In genomic region chr14:92409069-92409468, GRCh38 we compare ENCODE assay signal across 21 cellular contexts.
A peak's percentile ranks its signal among the peaks of the same experiment; 100 is the strongest.
DNase-seq lines count a peak whose midpoint lies in the region; ATAC-seq and TF ChIP-seq lines count a peak whose summit lies in the region.
"Had no signal": no experiment of that assay in that cellular context is flagged by ENCODE, and none has a peak within 500 bp of the region (broad histone marks: within the 10 kb centered on the region; RNA-seq: fewer than 3 reads in every experiment).

No MANE protein-coding gene starts in this region.

- no peaks in the 10 kb centered on the region for H3K36me3 Mint-ChIP-seq in MCF 10A (ENCODE audit: insufficient read depth, unreplicated experiment)
- H3K36me3 Mint-ChIP-seq: CD4-positive, CD25-positive, alpha-beta regulatory T cell; natural killer cell had no signal

- in situ Hi-C loops in mammary epithelial cell (cut with MboI; ENCODE audit: low sequenced_read_pairs in 2 of 2): no loop called here

- H3K4me3 Mint-ChIP-seq in MCF 10A (ENCODE audit: unreplicated experiment): no peak overlapping the region
- H3K4me3 Mint-ChIP-seq: CD4-positive, CD25-positive, alpha-beta regulatory T cell; natural killer cell had no signal

- H3K27me3 ChIP-seq in mammary epithelial cell (ENCODE audit: insufficient read depth, low read length): no peaks in the 10 kb centered on the region
- H3K27me3 ChIP-seq in WERI-Rb-1 (ENCODE audit: insufficient read depth, low read depth, severe bottlenecking): no peaks in the 10 kb centered on the region
- H3K27me3 ChIP-seq: esophagus muscularis mucosa had no signal

- dilution Hi-C loops in mammary epithelial cell (cut with HindIII; ENCODE audit: low sequenced_read_pairs): no loop called here

- H3K4me1 Mint-ChIP-seq in MCF 10A (ENCODE audit: insufficient read depth, unreplicated experiment): no peaks in the 10 kb centered on the region
- H3K4me1 Mint-ChIP-seq: CD4-positive, CD25-positive, alpha-beta regulatory T cell had no signal

- H3K27ac Mint-ChIP-seq in MCF 10A (ENCODE audit: low read depth, unreplicated experiment): no peak overlapping the region
- H3K27ac Mint-ChIP-seq: natural killer cell had no signal

- H3K27ac ChIP-seq in mammary epithelial cell (ENCODE audit: insufficient read depth, low read depth, low read length) (no peak overlapping the region), WERI-Rb-1 (no peak overlapping the region)
- H3K27ac ChIP-seq: SK-N-MC had no signal

- no peaks in the 10 kb centered on the region for H3K36me3 ChIP-seq in mammary epithelial cell (ENCODE audit: insufficient read depth, low read length)
- H3K36me3 ChIP-seq in mucosa of descending colon (ENCODE audit: low read depth): no peaks in the 10 kb centered on the region
- no peaks in the 10 kb centered on the region for H3K36me3 ChIP-seq in WERI-Rb-1
- H3K36me3 ChIP-seq: esophagus muscularis mucosa had no signal

- H4K20me1 ChIP-seq in mammary epithelial cell (ENCODE audit: insufficient read depth, low read length): no peaks in the 10 kb centered on the region

- H3K79me2 ChIP-seq in mammary epithelial cell (ENCODE audit: insufficient read depth, low read length): no peaks in the 10 kb centered on the region

- no peak overlapping the region for H3K4me2 ChIP-seq in mammary epithelial cell (ENCODE audit: insufficient read depth, low read depth, low read length)

- POLR2A ChIA-PET in MCF 10A (lab: Yijun Ruan, JAX): no interaction called here

- H3K9me3 ChIP-seq in mammary epithelial cell (replicated peaks; ENCODE audit: insufficient read depth, low read length) (peaks cover 2% of the 10 kb centered on the region), mucosa of descending colon (no peaks in the 10 kb centered on the region), WERI-Rb-1 (ENCODE audit: severe bottlenecking) (peaks cover 13% of the 10 kb centered on the region)
- H3K9me3 ChIP-seq: esophagus muscularis mucosa had no signal

- H2AFZ ChIP-seq in mammary epithelial cell (ENCODE audit: low read depth, low read length): no peak overlapping the region

- DNase-seq in MCF 10A (ENCODE audit: unreplicated experiment): peak; percentile 40
- DNase-seq in mammary epithelial cell: no peak
- peak; percentile 47 for DNase-seq in fibroblast of the aortic adventitia (ENCODE audit: low read depth)
- DNase-seq in mucosa of descending colon: no peak
- DNase-seq in effector CD4-positive, alpha-beta T cell: no peak
- DNase-seq in NCI-H2171 (lab: John Stamatoyannopoulos, UW): no peak
- DNase-seq in WERI-Rb-1: no peak
- DNase-seq: 8988T; activated effector memory CD4-positive, alpha-beta T cell treated with Interleukin-2 at 50 U/mL for 16 hours; anterior cingulate cortex; CD4-positive, CD25-positive, alpha-beta regulatory T cell; cortex of kidney; DND-41; hypothalamus; natural killer cell; NCI-H524 treated with DMSO at 0.1 percent for 48 hours; OCI-M1; stimulated activated CD4-positive, alpha-beta T cell treated with anti-CD3 and anti-CD28 coated beads, Interleukin-2, amount 100 ng/mL, for 24 hours had no signal

- intact Hi-C loops in MCF 10A (cut with micrococcal nuclease): no loop called here
- intact Hi-C loops in mammary epithelial cell (cut with micrococcal nuclease): no loop called here
- intact Hi-C loops in mucosa of descending colon (cut with DNase I, micrococcal nuclease): no loop called here

- H3K9me3 Mint-ChIP-seq in MCF 10A (ENCODE audit: unreplicated experiment): peaks cover 9% of the 10 kb centered on the region

- 80% methylated on average over 6 of the region's 6 CpGs for WGBS in mammary epithelial cell (ENCODE audit: low coverage, missing lambda C conversion rate)

- H3K27me3 Mint-ChIP-seq in MCF 10A (ENCODE audit: insufficient read depth, unreplicated experiment): peaks cover 22% of the 10 kb centered on the region

- no peak overlapping the region for H3K9ac ChIP-seq in mammary epithelial cell (ENCODE audit: insufficient read depth, low read length)

- CTCF ChIA-PET in MCF 10A (lab: Yijun Ruan, JAX) (interaction anchor here (0.6 kb wide), 1 partner anchor 169 kb away, joined by 3 read pairs; no protein-coding TSS in a partner anchor), mammary epithelial cell (lab: Charles Lee; ENCODE audit: low non-redundant PET) (no interaction called here)

- H3K4me3 ChIP-seq in mammary epithelial cell (replicated peaks in 1 of 3; ENCODE audit: insufficient read depth in 1 of 3, low read depth in 2 of 3, low read length in 3 of 3) (no peak overlapping the region), fibroblast of the aortic adventitia (ENCODE audit: low read depth, low read length) (no peak overlapping the region), mucosa of descending colon (no peak overlapping the region), WERI-Rb-1 (ENCODE audit: low read depth, low read length) (no peak overlapping the region)
- H3K4me3 ChIP-seq: esophagus muscularis mucosa, SK-N-MC had no signal

- BruUV-seq in MCF 10A (replicated peaks; lab: Mats Ljungman, UMichigan): no TSS peak
- no TSS peak for BruUV-seq in mammary epithelial cell (replicated peaks; lab: Mats Ljungman, UMichigan)

- no peak for TF ChIP-seq CTCF in MCF 10A (IDR thresholded peaks at IDR 0.05; ENCODE audit: unreplicated experiment)
- TF ChIP-seq CTCF in mammary epithelial cell (conservative IDR thresholded peaks at IDR 0.05 in 1 of 2, IDR thresholded peaks at IDR 0.05 in 1 of 2; ENCODE audit: extremely low read depth in 1 of 2, insufficient read depth in 1 of 2, low read depth in 1 of 2, low read length in 2 of 2): no peak
- no peak for TF ChIP-seq CTCF in fibroblast of the aortic adventitia (IDR thresholded peaks at IDR 0.05; ENCODE audit: insufficient read depth, low read length)
- no peak for TF ChIP-seq CTCF in mucosa of descending colon (IDR thresholded peaks at IDR 0.05)
- TF ChIP-seq CTCF in WERI-Rb-1 (IDR thresholded peaks at IDR 0.05; ENCODE audit: low read depth, low read length): no peak

- no peaks in the 10 kb centered on the region for H3K4me1 ChIP-seq in mammary epithelial cell (ENCODE audit: insufficient read depth, low read length)
- H3K4me1 ChIP-seq in mucosa of descending colon (ENCODE audit: low read depth): peaks cover 5% of the 10 kb centered on the region

- ATAC-seq in mucosa of descending colon: peak; percentile 20
- no peak for ATAC-seq in HG03280 (IDR thresholded peaks at IDR 0.05; ENCODE audit: unreplicated experiment)
- ATAC-seq: natural killer cell had no signal

Comparison
In these comparisons a context has a peak if more than half of its experiments do, and no peak if none do; other contexts are left out.
1. DNase-seq: peak in MCF 10A (single experiment) and fibroblast of the aortic adventitia (single experiment); none in mammary epithelial cell (single experiment), mucosa of descending colon (0 of 3), effector CD4-positive, alpha-beta T cell (single experiment), NCI-H2171 (single experiment) and WERI-Rb-1 (single experiment).